ENCODE assay signal across 1 cellular context in the genomic region with DNA sequence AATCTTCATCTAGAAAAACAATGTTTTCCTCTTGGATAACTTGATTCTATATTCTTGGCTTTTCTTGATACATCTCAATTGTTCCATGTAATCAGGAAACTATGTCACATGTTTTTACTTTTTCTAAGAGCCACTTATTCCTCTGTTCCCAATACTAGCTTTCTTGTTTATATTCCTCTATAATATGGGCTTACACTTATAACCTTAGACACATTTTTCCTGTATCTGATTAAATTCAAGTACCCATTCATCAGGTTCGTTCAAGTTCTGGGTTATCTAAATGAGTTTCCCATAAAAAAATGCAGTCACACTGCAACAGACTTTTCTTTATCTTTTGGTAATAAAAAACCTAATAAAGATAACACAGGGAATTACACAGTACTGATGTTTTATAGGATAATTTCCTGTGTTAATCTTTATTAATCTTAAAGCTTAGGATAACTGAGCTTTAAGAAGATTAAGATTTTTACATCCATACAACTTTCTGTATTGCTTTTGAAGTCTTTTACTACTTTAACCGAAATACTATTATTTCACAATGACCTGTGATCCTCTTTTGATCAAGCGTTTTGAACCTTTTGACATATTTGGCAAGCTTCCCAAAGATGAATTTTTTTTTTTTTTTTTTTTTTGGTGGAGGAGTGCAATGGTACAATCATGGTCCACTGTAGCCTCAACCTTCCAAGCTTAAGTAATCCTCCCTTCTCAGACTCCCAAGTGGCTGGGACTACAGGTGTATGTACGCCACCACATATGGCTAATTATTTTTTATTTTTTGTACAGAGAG.
TF ChIP-seq lines count a peak whose summit lies in the region.

No MANE protein-coding gene starts in this region.

TF ChIP-seq in HEK293, 187 proteins besides CTCF, POLR2A, EP300 and RAD21 (continued from another document and continues in another):
- peak; percentile 61; the same call in 1 of the 2 replicates for TF ChIP-seq ZNF610 (tag by site-specific recombination; IDR thresholded peaks at IDR 0.05; ENCODE audit: borderline replicate concordance)
- TF ChIP-seq IKZF3 (tag by site-specific recombination; IDR thresholded peaks at IDR 0.05) = peak; percentile 75
- TF ChIP-seq, protein P1, sequence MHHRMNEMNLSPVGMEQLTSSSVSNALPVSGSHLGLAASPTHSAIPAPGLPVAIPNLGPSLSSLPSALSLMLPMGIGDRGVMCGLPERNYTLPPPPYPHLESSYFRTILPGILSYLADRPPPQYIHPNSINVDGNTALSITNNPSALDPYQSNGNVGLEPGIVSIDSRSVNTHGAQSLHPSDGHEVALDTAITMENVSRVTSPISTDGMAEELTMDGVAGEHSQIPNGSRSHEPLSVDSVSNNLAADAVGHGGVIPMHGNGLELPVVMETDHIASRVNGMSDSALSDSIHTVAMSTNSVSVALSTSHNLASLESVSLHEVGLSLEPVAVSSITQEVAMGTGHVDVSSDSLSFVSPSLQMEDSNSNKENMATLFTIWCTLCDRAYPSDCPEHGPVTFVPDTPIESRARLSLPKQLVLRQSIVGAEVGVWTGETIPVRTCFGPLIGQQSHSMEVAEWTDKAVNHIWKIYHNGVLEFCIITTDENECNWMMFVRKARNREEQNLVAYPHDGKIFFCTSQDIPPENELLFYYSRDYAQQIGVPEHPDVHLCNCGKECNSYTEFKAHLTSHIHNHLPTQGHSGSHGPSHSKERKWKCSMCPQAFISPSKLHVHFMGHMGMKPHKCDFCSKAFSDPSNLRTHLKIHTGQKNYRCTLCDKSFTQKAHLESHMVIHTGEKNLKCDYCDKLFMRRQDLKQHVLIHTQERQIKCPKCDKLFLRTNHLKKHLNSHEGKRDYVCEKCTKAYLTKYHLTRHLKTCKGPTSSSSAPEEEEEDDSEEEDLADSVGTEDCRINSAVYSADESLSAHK (tag by site-specific recombination; IDR thresholded peaks at IDR 0.05) = peak; percentile 91
- peak; percentile 78 for TF ChIP-seq HOXD13 (CRISPR knock-in tag; IDR thresholded peaks at IDR 0.05; ENCODE audit: borderline replicate concordance)
- TF ChIP-seq, protein P2, sequence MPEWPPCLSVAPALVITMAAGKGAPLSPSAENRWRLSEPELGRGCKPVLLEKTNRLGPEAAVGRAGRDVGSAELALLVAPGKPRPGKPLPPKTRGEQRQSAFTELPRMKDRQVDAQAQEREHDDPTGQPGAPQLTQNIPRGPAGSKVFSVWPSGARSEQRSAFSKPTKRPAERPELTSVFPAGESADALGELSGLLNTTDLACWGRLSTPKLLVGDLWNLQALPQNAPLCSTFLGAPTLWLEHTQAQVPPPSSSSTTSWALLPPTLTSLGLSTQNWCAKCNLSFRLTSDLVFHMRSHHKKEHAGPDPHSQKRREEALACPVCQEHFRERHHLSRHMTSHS (tag by site-specific recombination; IDR thresholded peaks at IDR 0.05) = peak; percentile 58
- TF ChIP-seq, protein P3, sequence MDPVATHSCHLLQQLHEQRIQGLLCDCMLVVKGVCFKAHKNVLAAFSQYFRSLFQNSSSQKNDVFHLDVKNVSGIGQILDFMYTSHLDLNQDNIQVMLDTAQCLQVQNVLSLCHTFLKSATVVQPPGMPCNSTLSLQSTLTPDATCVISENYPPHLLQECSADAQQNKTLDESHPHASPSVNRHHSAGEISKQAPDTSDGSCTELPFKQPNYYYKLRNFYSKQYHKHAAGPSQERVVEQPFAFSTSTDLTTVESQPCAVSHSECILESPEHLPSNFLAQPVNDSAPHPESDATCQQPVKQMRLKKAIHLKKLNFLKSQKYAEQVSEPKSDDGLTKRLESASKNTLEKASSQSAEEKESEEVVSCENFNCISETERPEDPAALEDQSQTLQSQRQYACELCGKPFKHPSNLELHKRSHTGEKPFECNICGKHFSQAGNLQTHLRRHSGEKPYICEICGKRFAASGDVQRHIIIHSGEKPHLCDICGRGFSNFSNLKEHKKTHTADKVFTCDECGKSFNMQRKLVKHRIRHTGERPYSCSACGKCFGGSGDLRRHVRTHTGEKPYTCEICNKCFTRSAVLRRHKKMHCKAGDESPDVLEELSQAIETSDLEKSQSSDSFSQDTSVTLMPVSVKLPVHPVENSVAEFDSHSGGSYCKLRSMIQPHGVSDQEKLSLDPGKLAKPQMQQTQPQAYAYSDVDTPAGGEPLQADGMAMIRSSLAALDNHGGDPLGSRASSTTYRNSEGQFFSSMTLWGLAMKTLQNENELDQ (tag by site-specific recombination; IDR thresholded peaks at IDR 0.05; ENCODE audit: low read depth) = 0 out of 2 replicates have a peak, but pooled peaks have one; percentile 20
- TF ChIP-seq SCRT1 (tag by site-specific recombination; IDR thresholded peaks at IDR 0.05; ENCODE audit: borderline replicate concordance) = peak; percentile 93
- TF ChIP-seq ZBTB17 (tag by site-specific recombination; IDR thresholded peaks at IDR 0.05) = peak; percentile 74
- TF ChIP-seq, protein P4, sequence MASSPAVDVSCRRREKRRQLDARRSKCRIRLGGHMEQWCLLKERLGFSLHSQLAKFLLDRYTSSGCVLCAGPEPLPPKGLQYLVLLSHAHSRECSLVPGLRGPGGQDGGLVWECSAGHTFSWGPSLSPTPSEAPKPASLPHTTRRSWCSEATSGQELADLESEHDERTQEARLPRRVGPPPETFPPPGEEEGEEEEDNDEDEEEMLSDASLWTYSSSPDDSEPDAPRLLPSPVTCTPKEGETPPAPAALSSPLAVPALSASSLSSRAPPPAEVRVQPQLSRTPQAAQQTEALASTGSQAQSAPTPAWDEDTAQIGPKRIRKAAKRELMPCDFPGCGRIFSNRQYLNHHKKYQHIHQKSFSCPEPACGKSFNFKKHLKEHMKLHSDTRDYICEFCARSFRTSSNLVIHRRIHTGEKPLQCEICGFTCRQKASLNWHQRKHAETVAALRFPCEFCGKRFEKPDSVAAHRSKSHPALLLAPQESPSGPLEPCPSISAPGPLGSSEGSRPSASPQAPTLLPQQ (tag by site-specific recombination; IDR thresholded peaks at IDR 0.05) = 0 out of 2 replicates have a peak, but pooled peaks have one; percentile 68
- TF ChIP-seq ZNF341 (tag by site-specific recombination; IDR thresholded peaks at IDR 0.05; ENCODE audit: low read depth) = no peak
- TF ChIP-seq, protein P5, sequence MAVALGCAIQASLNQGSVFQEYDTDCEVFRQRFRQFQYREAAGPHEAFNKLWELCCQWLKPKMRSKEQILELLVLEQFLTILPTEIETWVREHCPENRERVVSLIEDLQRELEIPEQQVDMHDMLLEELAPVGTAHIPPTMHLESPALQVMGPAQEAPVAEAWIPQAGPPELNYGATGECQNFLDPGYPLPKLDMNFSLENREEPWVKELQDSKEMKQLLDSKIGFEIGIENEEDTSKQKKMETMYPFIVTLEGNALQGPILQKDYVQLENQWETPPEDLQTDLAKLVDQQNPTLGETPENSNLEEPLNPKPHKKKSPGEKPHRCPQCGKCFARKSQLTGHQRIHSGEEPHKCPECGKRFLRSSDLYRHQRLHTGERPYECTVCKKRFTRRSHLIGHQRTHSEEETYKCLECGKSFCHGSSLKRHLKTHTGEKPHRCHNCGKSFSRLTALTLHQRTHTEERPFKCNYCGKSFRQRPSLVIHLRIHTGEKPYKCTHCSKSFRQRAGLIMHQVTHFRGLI (tag by site-specific recombination; IDR thresholded peaks at IDR 0.05) = 0 out of 2 replicates have a peak, but pooled peaks have one; percentile 14
- no peak for TF ChIP-seq ZFP3 (tag by site-specific recombination; IDR thresholded peaks at IDR 0.05; ENCODE audit: low read depth)
- TF ChIP-seq ZNF843 (tag by site-specific recombination; IDR thresholded peaks at IDR 0.05) = peak; percentile 100
- no peak for TF ChIP-seq ZNF837 (tag by site-specific recombination; IDR thresholded peaks at IDR 0.05)
- TF ChIP-seq ZNF521 (tag by site-specific recombination; IDR thresholded peaks at IDR 0.05) = no peak
- TF ChIP-seq, protein P6, sequence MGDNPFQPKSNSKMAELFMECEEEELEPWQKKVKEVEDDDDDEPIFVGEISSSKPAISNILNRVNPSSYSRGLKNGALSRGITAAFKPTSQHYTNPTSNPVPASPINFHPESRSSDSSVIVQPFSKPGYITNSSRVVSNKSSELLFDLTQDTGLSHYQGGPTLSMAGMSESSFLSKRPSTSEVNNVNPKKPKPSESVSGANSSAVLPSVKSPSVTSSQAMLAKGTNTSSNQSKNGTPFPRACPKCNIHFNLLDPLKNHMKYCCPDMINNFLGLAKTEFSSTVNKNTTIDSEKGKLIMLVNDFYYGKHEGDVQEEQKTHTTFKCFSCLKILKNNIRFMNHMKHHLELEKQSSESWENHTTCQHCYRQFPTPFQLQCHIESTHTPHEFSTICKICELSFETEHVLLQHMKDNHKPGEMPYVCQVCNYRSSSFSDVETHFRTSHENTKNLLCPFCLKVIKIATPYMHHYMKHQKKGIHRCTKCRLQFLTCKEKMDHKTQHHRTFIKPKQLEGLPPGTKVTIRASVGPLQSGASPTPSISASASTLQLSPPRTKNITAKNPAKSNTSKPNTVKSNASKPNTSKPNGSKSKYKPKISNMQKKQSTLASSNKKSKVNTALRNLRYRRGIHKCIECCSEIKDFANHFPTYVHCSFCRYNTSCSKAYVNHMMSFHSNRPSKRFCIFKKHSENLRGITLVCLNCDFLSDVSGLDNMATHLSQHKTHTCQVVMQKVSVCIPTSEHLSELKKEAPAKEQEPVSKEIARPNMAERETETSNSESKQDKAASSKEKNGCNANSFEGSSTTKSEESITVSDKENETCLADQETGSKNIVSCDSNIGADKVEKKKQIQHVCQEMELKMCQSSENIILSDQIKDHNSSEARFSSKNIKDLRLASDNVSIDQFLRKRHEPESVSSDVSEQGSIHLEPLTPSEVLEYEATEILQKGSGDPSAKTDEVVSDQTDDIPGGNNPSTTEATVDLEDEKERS (tag by site-specific recombination; IDR thresholded peaks at IDR 0.05) = no peak
- no peak for TF ChIP-seq ZNF560 (tag by site-specific recombination; IDR thresholded peaks at IDR 0.05; ENCODE audit: borderline replicate concordance)
- no peak for TF ChIP-seq ZNF433 (tag by site-specific recombination; IDR thresholded peaks at IDR 0.05; ENCODE audit: low read depth)
- no peak for TF ChIP-seq ZNF768 (tag by site-specific recombination; IDR thresholded peaks at IDR 0.05)
- peak; percentile 89 for TF ChIP-seq OVOL3 (tag by site-specific recombination; IDR thresholded peaks at IDR 0.05)
- TF ChIP-seq, protein P7, sequence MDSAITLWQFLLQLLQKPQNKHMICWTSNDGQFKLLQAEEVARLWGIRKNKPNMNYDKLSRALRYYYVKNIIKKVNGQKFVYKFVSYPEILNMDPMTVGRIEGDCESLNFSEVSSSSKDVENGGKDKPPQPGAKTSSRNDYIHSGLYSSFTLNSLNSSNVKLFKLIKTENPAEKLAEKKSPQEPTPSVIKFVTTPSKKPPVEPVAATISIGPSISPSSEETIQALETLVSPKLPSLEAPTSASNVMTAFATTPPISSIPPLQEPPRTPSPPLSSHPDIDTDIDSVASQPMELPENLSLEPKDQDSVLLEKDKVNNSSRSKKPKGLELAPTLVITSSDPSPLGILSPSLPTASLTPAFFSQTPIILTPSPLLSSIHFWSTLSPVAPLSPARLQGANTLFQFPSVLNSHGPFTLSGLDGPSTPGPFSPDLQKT (IDR thresholded peaks at IDR 0.05; ENCODE audit: borderline replicate concordance, low read depth, low read length) = no peak
- peak; percentile 71 for TF ChIP-seq ZSCAN30 (tag by site-specific recombination; IDR thresholded peaks at IDR 0.05)
- TF ChIP-seq, protein P8, sequence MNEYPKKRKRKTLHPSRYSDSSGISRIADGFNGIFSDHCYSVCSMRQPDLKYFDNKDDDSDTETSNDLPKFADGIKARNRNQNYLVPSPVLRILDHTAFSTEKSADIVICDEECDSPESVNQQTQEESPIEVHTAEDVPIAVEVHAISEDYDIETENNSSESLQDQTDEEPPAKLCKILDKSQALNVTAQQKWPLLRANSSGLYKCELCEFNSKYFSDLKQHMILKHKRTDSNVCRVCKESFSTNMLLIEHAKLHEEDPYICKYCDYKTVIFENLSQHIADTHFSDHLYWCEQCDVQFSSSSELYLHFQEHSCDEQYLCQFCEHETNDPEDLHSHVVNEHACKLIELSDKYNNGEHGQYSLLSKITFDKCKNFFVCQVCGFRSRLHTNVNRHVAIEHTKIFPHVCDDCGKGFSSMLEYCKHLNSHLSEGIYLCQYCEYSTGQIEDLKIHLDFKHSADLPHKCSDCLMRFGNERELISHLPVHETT (tag by site-specific recombination; IDR thresholded peaks at IDR 0.05) = peak; percentile 39; the same call in 1 of the 2 replicates
- no peak for TF ChIP-seq ZNF677 (tag by site-specific recombination; IDR thresholded peaks at IDR 0.05)
- TF ChIP-seq, protein P9, sequence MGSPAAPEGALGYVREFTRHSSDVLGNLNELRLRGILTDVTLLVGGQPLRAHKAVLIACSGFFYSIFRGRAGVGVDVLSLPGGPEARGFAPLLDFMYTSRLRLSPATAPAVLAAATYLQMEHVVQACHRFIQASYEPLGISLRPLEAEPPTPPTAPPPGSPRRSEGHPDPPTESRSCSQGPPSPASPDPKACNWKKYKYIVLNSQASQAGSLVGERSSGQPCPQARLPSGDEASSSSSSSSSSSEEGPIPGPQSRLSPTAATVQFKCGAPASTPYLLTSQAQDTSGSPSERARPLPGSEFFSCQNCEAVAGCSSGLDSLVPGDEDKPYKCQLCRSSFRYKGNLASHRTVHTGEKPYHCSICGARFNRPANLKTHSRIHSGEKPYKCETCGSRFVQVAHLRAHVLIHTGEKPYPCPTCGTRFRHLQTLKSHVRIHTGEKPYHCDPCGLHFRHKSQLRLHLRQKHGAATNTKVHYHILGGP (tag by site-specific recombination; IDR thresholded peaks at IDR 0.05) = peak; percentile 41; the same call in 1 of the 2 replicates
- no peak for TF ChIP-seq ZNF426 (tag by site-specific recombination; IDR thresholded peaks at IDR 0.05)
- TF ChIP-seq HOXC10 (CRISPR knock-in tag; IDR thresholded peaks at IDR 0.05) = no peak
- no peak for TF ChIP-seq ZNF623 (tag by site-specific recombination; IDR thresholded peaks at IDR 0.05)
- TF ChIP-seq ZNF660 (tag by site-specific recombination; IDR thresholded peaks at IDR 0.05) = no peak
- no peak for TF ChIP-seq ZNF423 (tag by site-specific recombination; IDR thresholded peaks at IDR 0.05)
- peak; percentile 35; the same call in 1 of the 2 replicates for TF ChIP-seq GFI1B (tag by site-specific recombination; IDR thresholded peaks at IDR 0.05)
- TF ChIP-seq ZNF133 (tag by site-specific recombination; IDR thresholded peaks at IDR 0.05) = peak; percentile 59; the same call in 1 of the 2 replicates
- peak; percentile 85 for TF ChIP-seq TRIM28 (IDR thresholded peaks at IDR 0.05; ENCODE audit: borderline replicate concordance, low read length)
- no peak for TF ChIP-seq ZNF23 (tag by site-specific recombination; IDR thresholded peaks at IDR 0.05; ENCODE audit: borderline replicate concordance)
- 0 out of 2 replicates have a peak, but pooled peaks have one; percentile 17 for TF ChIP-seq ZNF596 (tag by site-specific recombination; IDR thresholded peaks at IDR 0.05)
- TF ChIP-seq ZNF404 (tag by site-specific recombination; IDR thresholded peaks at IDR 0.05) = no peak
- TF ChIP-seq KLF7 (tag by site-specific recombination; IDR thresholded peaks at IDR 0.05; ENCODE audit: borderline replicate concordance) = no peak
- TF ChIP-seq ZNF76 (tag by site-specific recombination; IDR thresholded peaks at IDR 0.05; ENCODE audit: borderline replicate concordance, low read depth) = no peak
- peak; percentile 55; the same call in 1 of the 2 replicates for TF ChIP-seq ZNF10 (tag by site-specific recombination; IDR thresholded peaks at IDR 0.05)
- TF ChIP-seq ZNF629 (tag by site-specific recombination; IDR thresholded peaks at IDR 0.05) = peak; percentile 65
- TF ChIP-seq TCF7L2 (IDR thresholded peaks at IDR 0.05; ENCODE audit: borderline replicate concordance, low read depth, low read length) = peak; percentile 98; the same call in 1 of the 2 replicates
- no peak for TF ChIP-seq ZNF138 (tag by site-specific recombination; IDR thresholded peaks at IDR 0.05; ENCODE audit: borderline replicate concordance)
